9 cellular contexts compared by ENCODE assay signal in genomic region chr2:97646977-97647376, GRCh38. TPM values are rescaled to one million over a fixed set of nuclear protein-coding genes. Genes with fewer than 3 reads are reported as not detected.
DNase-seq lines count a peak whose midpoint lies in the region; ATAC-seq and TF ChIP-seq lines count a peak whose summit lies in the region.
"Had no signal": no experiment of that assay in that cellular context is flagged by ENCODE, and none has a peak within 500 bp of the region (broad histone marks: within the 10 kb centered on the region; RNA-seq: fewer than 3 reads in every experiment).

No MANE protein-coding gene starts in this region.

- no peaks in the 10 kb centered on the region for H3K27me3 ChIP-seq in SJSA1 (replicated peaks)
- no peaks in the 10 kb centered on the region for H3K27me3 ChIP-seq in sigmoid colon

- H3K4me3 ChIP-seq in SJSA1 (peak overlapping the region; percentile 77), fibroblast of mammary gland (ENCODE audit: control insufficient read depth, low read depth, low read length) (peak overlapping the region; percentile 96), sigmoid colon (peak overlapping the region; percentile 63 to 96 (median 82))

- H3K27ac ChIP-seq in SJSA1, result no peak overlapping the region
- H3K27ac ChIP-seq in sigmoid colon, result peak overlapping the region; percentile 89 to 95 (median 91)

- DNase-seq in GM10248 (ENCODE audit: extremely low spot score) (peak; percentile 4), SJSA1 (ENCODE audit: low read depth in 1 of 2, low spot score in 2 of 2) (no peak), fibroblast of mammary gland (ENCODE audit: low read depth) (no peak), sigmoid colon (no peak), SW480 (ENCODE audit: low spot score) (no peak), hepatic stellate cell (ENCODE audit: low spot score) (no peak), T-helper 9 cell (no peak)
- DNase-seq: NCI-H748 treated with DMSO at 0.1 percent for 48 hours had no signal

- TF ChIP-seq CTCF in GM10248 (IDR thresholded peaks at IDR 0.05; ENCODE audit: control extremely low read depth, extremely low read depth, low read depth, missing control alignments), result no peak
- TF ChIP-seq CTCF in fibroblast of mammary gland (conservative IDR thresholded peaks at IDR 0.05; ENCODE audit: control insufficient read depth, insufficient read depth, low read depth, low read length), result no peak
- no peak for TF ChIP-seq CTCF in sigmoid colon (IDR thresholded peaks at IDR 0.05)

- H3K4me1 ChIP-seq in SJSA1 (replicated peaks) (peaks cover 12% of the 10 kb centered on the region), sigmoid colon (peaks cover 0 to 21% (median 18%) of the 10 kb centered on the region in 4 donors)

- WGBS in sigmoid colon, 2 donors, result 52 to 87% methylated on average over 4 of the region's 4 CpGs

- TF ChIP-seq EP300 in sigmoid colon (IDR thresholded peaks at IDR 0.05), result no peak

- CTCF ChIA-PET in GM10248 (lab: Yijun Ruan, JAX), result interaction anchor here (1.0 to 8.1 kb wide), 5 partner anchors 11 to 56 kb away, joined by 3 to 60 read pairs (median 13); partner anchors contain the start of gene ACTR1B

- intact Hi-C loops in sigmoid colon (cut with DNase I), result loop anchor here (1.0 to 10.0 kb wide), 3 partner anchors 16 to 52 kb away; no protein-coding TSS in a partner anchor

- H3K36me3 ChIP-seq in SJSA1, result peaks cover 31% of the 10 kb centered on the region
- peaks cover 0 to 37% (median 25%) of the 10 kb centered on the region in 4 donors for H3K36me3 ChIP-seq in sigmoid colon

- no peak for TF ChIP-seq POLR2A in sigmoid colon (IDR thresholded peaks at IDR 0.05)

- H3K9me3 ChIP-seq in SJSA1 (replicated peaks), result no peaks in the 10 kb centered on the region
- no peaks in the 10 kb centered on the region for H3K9me3 ChIP-seq in sigmoid colon

- no peak for ATAC-seq in HG03175 (IDR thresholded peaks at IDR 0.05; ENCODE audit: unreplicated experiment)

- POLR2A ChIA-PET in GM10248 (lab: Yijun Ruan, JAX), result interaction anchor here (1.0 to 1.9 kb wide), 2 partner anchors 14 to 16 kb away, joined by 3 to 29 read pairs; partner anchors contain the start of gene ACTR1B

RNA-seq across cellular contexts. Expression of gene COX5B, which starts 1.1 kb away (rescaled TPM):
- 233 and 275 TPM in 2 replicates for total RNA-seq in SJSA1 (2014; rRNA removed; shearing (Covaris generic))
- total RNA-seq in sigmoid colon, result 100 to 1,000 TPM; 358 to 796 (median 595) TPM
- 1,000 to 10,000 TPM in 1 of 3 donors, 100 to 1,000 TPM in 2; 596 to 1,023 (median 842) TPM for polyA plus RNA-seq in sigmoid colon

RNA-seq across cellular contexts. Expression of gene ACTR1B, which starts 16.9 kb away (rescaled TPM):
- total RNA-seq in SJSA1 (2014; rRNA removed; shearing (Covaris generic)), result 22.1 and 28.3 TPM in 2 replicates
- total RNA-seq in sigmoid colon, result 10 to 100 TPM; 63.0 to 85.3 (median 77.6) TPM
- polyA plus RNA-seq in sigmoid colon, result 10 to 100 TPM; 55.3 to 75.4 (median 67.5) TPM

RNA-seq across cellular contexts. Expression of gene C2orf92, which starts 22.5 kb away (rescaled TPM):
- total RNA-seq in SJSA1 (2014; rRNA removed; shearing (Covaris generic)), result 0.24 TPM in 1 of 2 replicates, not detected in the other
- 10 to 100 TPM in 1 of 4 donors, 1 to 10 TPM in 2, not detected in 1; 6.0 to 22.7 (median 6.3) TPM for total RNA-seq in sigmoid colon
- polyA plus RNA-seq in sigmoid colon, result 1 to 10 TPM in 2 of 3 donors, not detected in 1; 2.9 to 4.2 TPM

RNA-seq across cellular contexts. Expression of gene ANKRD36B, which starts 57.3 kb away (rescaled TPM):
- total RNA-seq in SJSA1 (2014; rRNA removed; shearing (Covaris generic)), result 5.5 and 8.5 TPM in 2 replicates
- 10 to 100 TPM; 25.0 to 55.4 (median 41.7) TPM for total RNA-seq in sigmoid colon
- 10 to 100 TPM in 1 of 3 donors, 1 to 10 TPM in 2; 1.4 to 13.6 (median 2.4) TPM for polyA plus RNA-seq in sigmoid colon
